In the genomic region with DNA sequence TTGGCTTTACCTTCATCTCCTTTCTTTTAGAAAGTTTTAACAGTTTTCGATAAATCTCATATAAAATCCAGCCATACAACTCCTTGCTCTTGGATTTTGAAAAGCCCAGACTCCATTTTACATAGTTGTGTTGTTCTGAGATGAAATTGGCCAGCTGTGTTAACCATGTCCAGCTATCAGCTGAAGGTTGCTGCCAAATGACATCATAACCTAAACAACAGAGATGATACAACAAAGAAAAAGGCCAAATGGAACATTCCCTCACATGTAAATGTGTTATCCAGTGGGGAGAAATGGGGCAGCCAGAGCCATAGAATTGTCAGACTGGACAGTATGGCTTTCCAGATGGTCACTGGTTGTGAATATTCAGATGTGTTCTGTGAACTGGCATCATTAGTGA, we compare ENCODE assay signal across 1 cellular context.
TF ChIP-seq lines count a peak whose summit lies in the region.

No MANE protein-coding gene starts in this region.

TF ChIP-seq in HEK293, 187 proteins besides CTCF, POLR2A, EP300 and RAD21 (continued from another document):
- TF ChIP-seq, protein P1, sequence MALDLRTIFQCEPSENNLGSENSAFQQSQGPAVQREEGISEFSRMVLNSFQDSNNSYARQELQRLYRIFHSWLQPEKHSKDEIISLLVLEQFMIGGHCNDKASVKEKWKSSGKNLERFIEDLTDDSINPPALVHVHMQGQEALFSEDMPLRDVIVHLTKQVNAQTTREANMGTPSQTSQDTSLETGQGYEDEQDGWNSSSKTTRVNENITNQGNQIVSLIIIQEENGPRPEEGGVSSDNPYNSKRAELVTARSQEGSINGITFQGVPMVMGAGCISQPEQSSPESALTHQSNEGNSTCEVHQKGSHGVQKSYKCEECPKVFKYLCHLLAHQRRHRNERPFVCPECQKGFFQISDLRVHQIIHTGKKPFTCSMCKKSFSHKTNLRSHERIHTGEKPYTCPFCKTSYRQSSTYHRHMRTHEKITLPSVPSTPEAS (tag by site-specific recombination; IDR thresholded peaks at IDR 0.05), result no peak
